ENCODE assay signal across 15 cellular contexts in the genomic region with DNA sequence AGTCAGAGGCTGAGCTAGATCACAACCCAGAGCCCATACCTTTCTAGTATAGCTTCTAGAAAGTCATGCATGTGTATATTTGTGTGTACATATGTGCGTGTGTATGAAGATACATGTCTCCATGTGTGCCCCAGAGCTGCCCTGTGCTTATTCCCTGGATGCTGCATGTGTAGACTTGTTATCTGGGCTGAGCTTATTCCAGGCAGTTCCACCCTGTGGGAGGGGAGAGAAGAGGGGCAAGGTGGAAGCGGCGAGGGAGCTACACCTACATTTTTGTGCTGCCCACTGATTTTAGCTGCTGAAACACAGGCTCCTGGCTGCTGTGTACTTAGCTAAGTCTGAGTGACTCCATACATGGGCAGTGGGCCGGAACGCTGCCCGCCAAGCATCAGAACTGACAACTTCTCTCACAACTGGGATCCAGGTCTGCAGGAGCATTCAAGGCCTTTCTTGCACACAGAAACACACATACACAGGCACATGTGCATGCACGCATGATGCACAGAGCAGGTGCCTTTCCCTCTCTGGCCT.
"Had no signal": no experiment of that assay in that cellular context is flagged by ENCODE, and none has a peak within 500 bp of the region (broad histone marks: within the 10 kb centered on the region; RNA-seq: fewer than 3 reads in every experiment).

No MANE protein-coding gene starts in this region.

- H3K4me1 ChIP-seq: colonic mucosa, left ventricle myocardium inferior had no signal

- ATAC-seq: activated CD8-positive, alpha-beta T cell treated with anti-CD3 and anti-CD28 coated beads for 36 hours had no signal

- H3K9me3 ChIP-seq: colonic mucosa had no signal

- H3K27ac ChIP-seq: colonic mucosa, left ventricle myocardium inferior had no signal

- DNase-seq: activated CD4-positive, alpha-beta T cell treated with anti-CD3 and anti-CD28 coated beads for 48 hours; activated CD4-positive, CD25-positive, alpha-beta regulatory T cell; activated CD8-positive, alpha-beta T cell treated with anti-CD3 and anti-CD28 coated beads for 36 hours; activated naive CD4-positive, alpha-beta T cell treated with Interleukin-2 at 50 U/mL for 16 hours; activated T-cell treated with anti-CD3 and anti-CD28 coated beads, Interleukin-2, amount 50 U/mL, for 24 hours; anterior cingulate cortex; central memory CD4-positive, alpha-beta T cell; colonic mucosa; erythroblast; left ventricle myocardium inferior; mammary epithelial cell; nephron progenitor cell; stimulated activated CD8-positive, alpha-beta memory T cell treated with anti-CD3 and anti-CD28 coated beads, Interleukin-4, amount 100 ng/mL, for 48 hours; stimulated activated naive CD4-positive, alpha-beta T cell; T1000 had no signal

- H3K36me3 ChIP-seq: colonic mucosa, left ventricle myocardium inferior had no signal

- H3K4me3 ChIP-seq: colonic mucosa, left ventricle myocardium inferior had no signal

- H3K27me3 ChIP-seq: colonic mucosa had no signal
